11 cellular contexts compared by ENCODE assay signal in the genomic region with DNA sequence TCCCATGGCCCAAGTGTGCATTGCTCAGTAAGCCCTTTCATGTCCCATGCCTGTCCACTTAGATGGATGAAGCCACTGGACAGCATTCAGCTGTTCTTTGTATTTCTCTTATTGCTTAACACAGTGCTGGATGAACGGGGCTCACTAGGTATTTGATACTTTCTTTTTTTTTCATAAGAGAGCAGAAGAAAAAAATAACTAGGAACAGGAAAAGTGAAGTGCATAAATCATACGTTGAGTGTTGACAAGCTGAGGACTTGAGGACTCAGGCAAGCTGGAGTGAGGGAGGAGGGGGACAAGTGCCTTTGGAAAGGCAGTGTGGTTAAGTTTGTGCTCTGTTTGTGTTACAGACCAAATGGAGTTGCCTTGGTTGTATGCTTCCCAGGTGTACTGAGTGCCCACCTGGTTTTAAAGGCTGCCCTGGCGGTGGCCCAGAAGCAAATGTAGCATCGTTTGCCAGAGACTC.
DNase-seq lines count a peak whose midpoint lies in the region; ATAC-seq and TF ChIP-seq lines count a peak whose summit lies in the region.
"Had no signal": no experiment of that assay in that cellular context is flagged by ENCODE, and none has a peak within 500 bp of the region (broad histone marks: within the 10 kb centered on the region; RNA-seq: fewer than 3 reads in every experiment).

No MANE protein-coding gene starts in this region.

- H3K27me3 ChIP-seq in SK-N-SH (ENCODE audit: insufficient read depth): no peaks in the 10 kb centered on the region
- no peaks in the 10 kb centered on the region for H3K27me3 ChIP-seq in HAP-1 (ENCODE audit: low read depth)
- H3K27me3 ChIP-seq: neural progenitor cell had no signal

- H3K79me2 ChIP-seq in SK-N-SH (ENCODE audit: insufficient read depth): no peaks in the 10 kb centered on the region

- no peak for TF ChIP-seq EP300 in SK-N-SH (IDR thresholded peaks at IDR 0.05; ENCODE audit: borderline replicate concordance in 1 of 2, low read depth in 1 of 2, low read length in 1 of 2)

- ATAC-seq in HG03045 (IDR thresholded peaks at IDR 0.05; ENCODE audit: unreplicated experiment) (no peak), HG03520 (IDR thresholded peaks at IDR 0.05; ENCODE audit: unreplicated experiment) (no peak)
- ATAC-seq: Right ventricle myocardium inferior had no signal

- H3K9me2 ChIP-seq in SK-N-SH: no peaks in the 10 kb centered on the region

- H3K36me3 ChIP-seq in SK-N-SH (replicated peaks in 1 of 2; ENCODE audit: control insufficient read depth in 1 of 2, insufficient read depth in 2 of 2, low read length in 1 of 2): no peaks in the 10 kb centered on the region
- H3K36me3 ChIP-seq in HAP-1 (replicated peaks): no peaks in the 10 kb centered on the region
- H3K36me3 ChIP-seq: neural progenitor cell had no signal

- in situ Hi-C loops in HAP-1 (cut with MboI; ENCODE audit: low sequenced_read_pairs): no loop called here

- WGBS in SK-N-SH (ENCODE audit: low lambda C conversion rate): 61% methylated on average over 4 of the region's 4 CpGs

- H3K27ac ChIP-seq in SK-N-SH (ENCODE audit: low read depth in 2 of 2, low read length in 1 of 2): no peak overlapping the region
- H3K27ac ChIP-seq: neural progenitor cell had no signal

- H3K9ac ChIP-seq in SK-N-SH: no peak overlapping the region
- H3K9ac ChIP-seq: neural progenitor cell had no signal

- CTCF ChIA-PET in SK-N-SH (lab: Yijun Ruan, JAX): no interaction called here

- H2AFZ ChIP-seq in SK-N-SH (ENCODE audit: low read depth): no peak overlapping the region
- H2AFZ ChIP-seq: neural progenitor cell had no signal

- peak; percentile 53 for DNase-seq in DMS53 treated with DMSO at 0.1 percent for 48 hours (lab: John Stamatoyannopoulos, UW; ENCODE audit: unreplicated experiment)
- peak; percentile 73 for DNase-seq in MV-4-11 (lab: John Stamatoyannopoulos, UW)
- DNase-seq in SK-N-SH: no peak
- DNase-seq in myocyte (ENCODE audit: low read depth): peak; percentile 27
- no peak for DNase-seq in HAP-1 (ENCODE audit: low spot score in 2 of 2)
- DNase-seq in HuH-7.5 (ENCODE audit: low spot score): no peak
- DNase-seq: activated T-cell treated with anti-CD3 and anti-CD28 coated beads, Interleukin-2, amount 50 U/mL, for 48 hours had no signal

- peaks cover 19 to 21% of the 10 kb centered on the region in 2 experiments; a peak in 2 of 4 replicates for H3K4me1 ChIP-seq in SK-N-SH (ENCODE audit: control insufficient read depth in 1 of 2, insufficient read depth in 2 of 2, low read depth in 1 of 2, low read length in 1 of 2)
- H3K4me1 ChIP-seq in HAP-1: no peaks in the 10 kb centered on the region
- H3K4me1 ChIP-seq: neural progenitor cell had no signal

- TF ChIP-seq CTCF in SK-N-SH (IDR thresholded peaks at IDR 0.05): no peak

- POLR2A ChIA-PET in SK-N-SH (lab: Yijun Ruan, JAX): no interaction called here

- TF ChIP-seq RAD21 in SK-N-SH (IDR thresholded peaks at IDR 0.05; ENCODE audit: low read length): no peak

- H3K4me3 ChIP-seq in SK-N-SH (ENCODE audit: low read depth in 2 of 2, low read length in 1 of 2) (no peak overlapping the region), HAP-1 (no peak overlapping the region)
- H3K4me3 ChIP-seq: neural progenitor cell had no signal

- no peaks in the 10 kb centered on the region for H4K20me1 ChIP-seq in SK-N-SH (ENCODE audit: insufficient read depth)

- H3F3A ChIP-seq in SK-N-SH (replicated peaks; ENCODE audit: insufficient read depth): no peaks in the 10 kb centered on the region

- H3K4me2 ChIP-seq in SK-N-SH: peak overlapping the region; percentile 34
- H3K4me2 ChIP-seq: neural progenitor cell had no signal

- H3K9me3 ChIP-seq in SK-N-SH (no peaks in the 10 kb centered on the region), HAP-1 (no peaks in the 10 kb centered on the region)

TF ChIP-seq in SK-N-SH, 30 proteins besides CTCF, POLR2A, EP300 and RAD21:
- TF ChIP-seq PBX3 (IDR thresholded peaks at IDR 0.05): peak; percentile 51
- no peak for TF ChIP-seq FOSL2 (IDR thresholded peaks at IDR 0.05; ENCODE audit: borderline replicate concordance, low read depth)
- TF ChIP-seq SMC3 (IDR thresholded peaks at IDR 0.05; ENCODE audit: low read depth, low read length): no peak

Comparison
In these comparisons a context has a peak if more than half of its experiments do, and no peak if none do; other contexts are left out.
1. DNase-seq: peak in DMS53 treated with DMSO at 0.1 percent for 48 hours (single experiment), MV-4-11 (single experiment) and myocyte (single experiment); none in SK-N-SH (single experiment), HAP-1 (0 of 2) and HuH-7.5 (single experiment).